ENCODE assay signal across 10 cellular contexts in genomic region chr5:150209020-150209635, GRCh38. TPM values are rescaled to one million over a fixed set of nuclear protein-coding genes. Genes with fewer than 3 reads are reported as not detected.
DNase-seq lines count a peak whose midpoint lies in the region; ATAC-seq, FAIRE-seq and TF ChIP-seq lines count a peak whose summit lies in the region.
"Had no signal": no experiment of that assay in that cellular context is flagged by ENCODE, and none has a peak within 500 bp of the region (broad histone marks: within the 10 kb centered on the region; RNA-seq: fewer than 3 reads in every experiment).

No MANE protein-coding gene starts in this region.

- no peak for TF ChIP-seq POLR2A in spleen (IDR thresholded peaks at IDR 0.05)

- H3K4me2 ChIP-seq in hepatocyte, result no peak overlapping the region

- no peak for FAIRE-seq in RCC 7860 (lab: Jason Lieb, UNC)

- H3K4me1 Mint-ChIP-seq in dendritic cell treated with granulocyte-macrophage colony-stimulating factor and Interleukin-4, amounts not matched to agents 40 ng/mL and 50 ng/mL, for 4 days (ENCODE audit: low read depth), result peaks cover 25% of the 10 kb centered on the region

- no peaks in the 10 kb centered on the region for H3K36me3 Mint-ChIP-seq in dendritic cell treated with granulocyte-macrophage colony-stimulating factor and Interleukin-4, amounts not matched to agents 40 ng/mL and 50 ng/mL, for 4 days (ENCODE audit: low read depth)

- ATAC-seq in GM21723 (IDR thresholded peaks at IDR 0.05; ENCODE audit: unreplicated experiment) (no peak), HG02884 (IDR thresholded peaks at IDR 0.05; ENCODE audit: unreplicated experiment) (no peak)
- ATAC-seq: gastrocnemius medialis had no signal

- H3K9me3 ChIP-seq in spleen (no peaks in the 10 kb centered on the region), hepatocyte (ENCODE audit: low read depth) (no peaks in the 10 kb centered on the region)
- H3K9me3 ChIP-seq: gastrocnemius medialis had no signal

- H3K36me3 ChIP-seq in spleen, result no peaks in the 10 kb centered on the region
- H3K36me3 ChIP-seq in hepatocyte (replicated peaks; ENCODE audit: insufficient read depth, low read depth), result no peaks in the 10 kb centered on the region
- H3K36me3 ChIP-seq: gastrocnemius medialis had no signal

- TF ChIP-seq CTCF in spleen (IDR thresholded peaks at IDR 0.05 in 8 of 11, conservative IDR thresholded peaks at IDR 0.05 in 3 of 11) (no peak), hepatocyte (IDR thresholded peaks at IDR 0.05; ENCODE audit: poor library complexity) (no peak)

- H3K27ac Mint-ChIP-seq in dendritic cell treated with granulocyte-macrophage colony-stimulating factor and Interleukin-4, amounts not matched to agents 40 ng/mL and 50 ng/mL, for 4 days, result peak overlapping the region; percentile 54

- no peaks in the 10 kb centered on the region for H3K9me2 ChIP-seq in hepatocyte (replicated peaks; ENCODE audit: insufficient read depth)

- H3K4me1 ChIP-seq in spleen, result peaks cover 0 to 15% (median 6%) of the 10 kb centered on the region in 6 donors
- peaks cover 11% of the 10 kb centered on the region for H3K4me1 ChIP-seq in hepatocyte (ENCODE audit: insufficient read depth)
- H3K4me1 ChIP-seq: gastrocnemius medialis had no signal

- DNase-seq in GDM1 (lab: John Stamatoyannopoulos, UW), result peak; percentile 55
- peak; percentile 19 for DNase-seq in RCC 7860 (ENCODE audit: low spot score)
- DNase-seq in pons (ENCODE audit: low spot score), result peak; percentile 11
- DNase-seq in spleen, result no peak
- no peak for DNase-seq in hepatocyte (ENCODE audit: low spot score)
- DNase-seq: gastrocnemius medialis, SHP77 treated with DMSO at 0.1 percent for 48 hours had no signal

- 21 to 49% (median 32%) methylated on average over 26 of the region's 26 CpGs for WGBS in spleen, 5 donors
- 87% methylated on average over 25 of the region's 26 CpGs for WGBS in hepatocyte (ENCODE audit: low lambda C conversion rate, missing lambda C conversion rate)

- peak overlapping the region; percentile 52 for H3K4me3 Mint-ChIP-seq in dendritic cell treated with granulocyte-macrophage colony-stimulating factor and Interleukin-4, amounts not matched to agents 40 ng/mL and 50 ng/mL, for 4 days

- H3K27ac ChIP-seq in spleen (no peak overlapping the region), hepatocyte (no peak overlapping the region)
- H3K27ac ChIP-seq: gastrocnemius medialis had no signal

- H3K79me2 ChIP-seq in hepatocyte, result no peaks in the 10 kb centered on the region

- H3K27me3 Mint-ChIP-seq in dendritic cell treated with granulocyte-macrophage colony-stimulating factor and Interleukin-4, amounts not matched to agents 40 ng/mL and 50 ng/mL, for 4 days, result peaks cover 40% of the 10 kb centered on the region

- peaks cover 0 to 31% (median 8%) of the 10 kb centered on the region in 7 donors for H3K27me3 ChIP-seq in spleen (replicated peaks in 1 of 7)
- no peaks in the 10 kb centered on the region for H3K27me3 ChIP-seq in hepatocyte
- H3K27me3 ChIP-seq: gastrocnemius medialis had no signal

- H2AFZ ChIP-seq in hepatocyte, result no peak overlapping the region

- no peaks in the 10 kb centered on the region for H4K20me1 ChIP-seq in hepatocyte (ENCODE audit: insufficient read depth, poor library complexity, severe bottlenecking)

- no peaks in the 10 kb centered on the region for H3K9me3 Mint-ChIP-seq in dendritic cell treated with granulocyte-macrophage colony-stimulating factor and Interleukin-4, amounts not matched to agents 40 ng/mL and 50 ng/mL, for 4 days

- H3K4me3 ChIP-seq in spleen (peak overlapping the region in 1 of 8 donors; percentile 36), hepatocyte (no peak overlapping the region)
- H3K4me3 ChIP-seq: gastrocnemius medialis had no signal

- intact Hi-C loops in dendritic cell treated with granulocyte-macrophage colony-stimulating factor and Interleukin-4, amounts not matched to agents 40 ng/mL and 50 ng/mL, for 4 days (cut with micrococcal nuclease), result no loop called here
- intact Hi-C loops in spleen (cut with DNase I; ENCODE audit: low total_unique reads), result no loop called here

RNA-seq across cellular contexts. Expression of gene SLC6A7, which starts 19.3 kb away (rescaled TPM):
- total RNA-seq in spleen (not detected), hepatocyte (0.88 and 1.1 TPM in 2 replicates)
- polyA plus RNA-seq in spleen (under 1 TPM in 2 of 3 donors, not detected in 1; 0.03 to 0.10 TPM), hepatocyte (0.39 and 0.99 TPM in 2 replicates)

RNA-seq across cellular contexts. Expression of gene CDX1, which starts 42.5 kb away (rescaled TPM):
- total RNA-seq in spleen (under 1 TPM in 2 of 7 donors, not detected in 5; 0.25 to 0.47 TPM), hepatocyte (54.6 and 58.2 TPM in 2 replicates)
- polyA plus RNA-seq in spleen (1 to 10 TPM in 1 of 3 donors, under 1 TPM in 2; 0.26 to 1.3 (median 0.41) TPM), hepatocyte (43.3 and 46.9 TPM in 2 replicates)

RNA-seq across cellular contexts. Expression of gene PDGFRB, which starts 53.5 kb away (rescaled TPM):
- total RNA-seq in spleen (100 to 1,000 TPM in 3 of 7 donors, 10 to 100 TPM in 4; 66.8 to 144 (median 97.1) TPM), hepatocyte (36.8 and 55.1 TPM in 2 replicates)
- polyA plus RNA-seq in spleen (10 to 100 TPM; 12.8 to 27.4 (median 14.2) TPM), hepatocyte (55.2 and 62.9 TPM in 2 replicates)

Comparison
In these comparisons a context has a peak if more than half of its experiments do, and no peak if none do; other contexts are left out.
1. DNase-seq: peak in GDM1 (single experiment), RCC 7860 (single experiment) and pons (single experiment); none in spleen (single experiment) and hepatocyte (single experiment).
2. RNA of gene CDX1, which starts 42.5 kb away (total RNA-seq): 54.6 to 58.2 TPM in hepatocyte; 0.25 to 0.47 TPM in spleen; every median in the first group is over 10 times any median in the second.